ENCODE assay signal across 10 cellular contexts in the genomic region with DNA sequence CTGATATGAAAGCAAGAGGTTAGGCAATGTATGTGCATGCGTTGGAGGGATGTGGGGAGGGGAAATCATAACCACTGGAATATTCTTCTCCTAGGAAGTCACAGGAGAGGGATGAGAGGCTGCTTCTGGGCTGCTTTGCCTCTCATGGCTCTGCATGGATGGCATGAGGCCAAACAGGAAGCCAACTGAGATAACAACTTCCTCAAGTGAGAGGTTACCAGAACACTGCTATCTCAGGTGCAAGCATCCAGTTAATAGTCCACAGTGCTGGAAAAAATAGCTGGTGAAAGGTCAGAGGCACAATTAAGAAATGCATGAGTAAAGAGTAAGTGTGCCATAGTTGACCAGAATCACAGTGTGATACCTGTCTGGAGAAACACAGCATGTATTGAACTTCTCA.
DNase-seq lines count a peak whose midpoint lies in the region; ATAC-seq and TF ChIP-seq lines count a peak whose summit lies in the region.
"Had no signal": no experiment of that assay in that cellular context is flagged by ENCODE, and none has a peak within 500 bp of the region (broad histone marks: within the 10 kb centered on the region; RNA-seq: fewer than 3 reads in every experiment).

No MANE protein-coding gene starts in this region.

- peak in 4 of 5 donors; percentile 13 to 31 (median 25) for DNase-seq in CD4-positive, alpha-beta memory T cell
- peak; percentile 23 for DNase-seq in NCI-H510A treated with DMSO at 0.1 percent for 48 hours (lab: John Stamatoyannopoulos, UW)
- peak; percentile 16 to 18 (median 17) for DNase-seq in effector memory CD8-positive, alpha-beta T cell
- no peak for DNase-seq in SHP77 treated with DMSO at 0.1 percent for 48 hours (lab: John Stamatoyannopoulos, UW)
- DNase-seq in foreskin fibroblast: no peak
- no peak for DNase-seq in psoas muscle

- H3K9me3 Mint-ChIP-seq in CD4-positive, alpha-beta memory T cell: peaks cover 0 to 1% (median 0%) of the 10 kb centered on the region in 8 donors
- H3K9me3 Mint-ChIP-seq in effector memory CD8-positive, alpha-beta T cell: no peaks in the 10 kb centered on the region

- peak overlapping the region in 3 of 8 donors; percentile 0 to 29 (median 23) for H3K4me3 Mint-ChIP-seq in CD4-positive, alpha-beta memory T cell
- no peak overlapping the region for H3K4me3 Mint-ChIP-seq in effector memory CD8-positive, alpha-beta T cell

- peak; percentile 50 for ATAC-seq in GM18867 (IDR thresholded peaks at IDR 0.05; ENCODE audit: unreplicated experiment)
- peak; percentile 63 for ATAC-seq in effector memory CD8-positive, alpha-beta T cell (replicated peaks)
- ATAC-seq in psoas muscle: no peak
- ATAC-seq in GM21381 (IDR thresholded peaks at IDR 0.05; ENCODE audit: unreplicated experiment): no peak

- peaks cover 11% of the 10 kb centered on the region for H3K4me1 ChIP-seq in CD4-positive, alpha-beta memory T cell (ENCODE audit: insufficient read depth, low read length)
- no peaks in the 10 kb centered on the region for H3K4me1 ChIP-seq in psoas muscle
- H3K4me1 ChIP-seq: SJSA1 had no signal

- no peaks in the 10 kb centered on the region for H3K36me3 ChIP-seq in CD4-positive, alpha-beta memory T cell (ENCODE audit: insufficient read depth, low read length)
- H3K36me3 ChIP-seq in psoas muscle (ENCODE audit: insufficient read depth in 1 of 2, low read depth in 1 of 2): no peaks in the 10 kb centered on the region
- H3K36me3 ChIP-seq: SJSA1 had no signal

- no peaks in the 10 kb centered on the region for H3K36me3 Mint-ChIP-seq in CD4-positive, alpha-beta memory T cell
- H3K36me3 Mint-ChIP-seq in effector memory CD8-positive, alpha-beta T cell (ENCODE audit: insufficient read depth): no peaks in the 10 kb centered on the region

- H3K27me3 Mint-ChIP-seq in CD4-positive, alpha-beta memory T cell: no peaks in the 10 kb centered on the region
- H3K27me3 Mint-ChIP-seq in effector memory CD8-positive, alpha-beta T cell: no peaks in the 10 kb centered on the region

- no peaks in the 10 kb centered on the region for H3K27me3 ChIP-seq in CD4-positive, alpha-beta memory T cell (ENCODE audit: insufficient read depth, low read length)
- H3K27me3 ChIP-seq in psoas muscle (ENCODE audit: insufficient read depth in 3 of 3, low read length in 2 of 3): no peaks in the 10 kb centered on the region
- H3K27me3 ChIP-seq: SJSA1 had no signal

- peaks cover 17 to 38% (median 27%) of the 10 kb centered on the region in 4 donors for H3K4me1 Mint-ChIP-seq in CD4-positive, alpha-beta memory T cell
- peaks cover 17% of the 10 kb centered on the region in 2 donors for H3K4me1 Mint-ChIP-seq in effector memory CD8-positive, alpha-beta T cell (ENCODE audit: low read depth in 2 of 2)

- CTCF ChIA-PET in CD4-positive, alpha-beta memory T cell (lab: Charles Lee; ENCODE audit: partially characterized antibody): no interaction called here

- POLR2A ChIA-PET in CD4-positive, alpha-beta memory T cell (lab: Charles Lee; ENCODE audit: partially characterized antibody): no interaction called here

- 50 to 79% (median 67%) methylated on average over 1 of the region's 1 CpG for WGBS in psoas muscle, 3 donors

- H3K27ac Mint-ChIP-seq in CD4-positive, alpha-beta memory T cell: peak overlapping the region in 5 of 7 donors; percentile 1 to 67 (median 36)
- peak overlapping the region; percentile 2 to 69 for H3K27ac Mint-ChIP-seq in effector memory CD8-positive, alpha-beta T cell

- intact Hi-C loops in CD4-positive, alpha-beta memory T cell (cut with micrococcal nuclease): no loop called here
- intact Hi-C loops in psoas muscle (cut with DNase I): no loop called here

- H3K4me3 ChIP-seq in CD4-positive, alpha-beta memory T cell (ENCODE audit: low read length in 2 of 2): no peak overlapping the region
- H3K4me3 ChIP-seq in foreskin fibroblast (ENCODE audit: low read depth in 1 of 2, low read length in 2 of 2) (no peak overlapping the region), psoas muscle (no peak overlapping the region)
- H3K4me3 ChIP-seq: SJSA1 had no signal

- TF ChIP-seq CTCF in foreskin fibroblast (IDR thresholded peaks at IDR 0.05; ENCODE audit: low read depth, low read length) (no peak), psoas muscle (IDR thresholded peaks at IDR 0.05) (no peak)

- H3K27ac ChIP-seq in CD4-positive, alpha-beta memory T cell (ENCODE audit: low read depth, low read length): no peak overlapping the region
- no peak overlapping the region for H3K27ac ChIP-seq in psoas muscle
- H3K27ac ChIP-seq: epithelial cell of prostate, SJSA1 had no signal

- H3K9me3 ChIP-seq in CD4-positive, alpha-beta memory T cell (ENCODE audit: control insufficient read depth in 1 of 2, low read length in 2 of 2): no peaks in the 10 kb centered on the region
- H3K9me3 ChIP-seq in psoas muscle: no peaks in the 10 kb centered on the region
- H3K9me3 ChIP-seq: SJSA1 had no signal

Comparison
In these comparisons a context has a peak if more than half of its experiments do, and no peak if none do; other contexts are left out.
1. DNase-seq: peak in CD4-positive, alpha-beta memory T cell (4 of 5), NCI-H510A treated with DMSO at 0.1 percent for 48 hours (single experiment) and effector memory CD8-positive, alpha-beta T cell (3 of 3); none in SHP77 treated with DMSO at 0.1 percent for 48 hours (single experiment), foreskin fibroblast (0 of 2) and psoas muscle (0 of 2).
2. ATAC-seq: peak in GM18867 (single experiment) and effector memory CD8-positive, alpha-beta T cell (single experiment); none in psoas muscle (0 of 4) and GM21381 (single experiment).